26 cellular contexts compared by ENCODE assay signal in the genomic region with DNA sequence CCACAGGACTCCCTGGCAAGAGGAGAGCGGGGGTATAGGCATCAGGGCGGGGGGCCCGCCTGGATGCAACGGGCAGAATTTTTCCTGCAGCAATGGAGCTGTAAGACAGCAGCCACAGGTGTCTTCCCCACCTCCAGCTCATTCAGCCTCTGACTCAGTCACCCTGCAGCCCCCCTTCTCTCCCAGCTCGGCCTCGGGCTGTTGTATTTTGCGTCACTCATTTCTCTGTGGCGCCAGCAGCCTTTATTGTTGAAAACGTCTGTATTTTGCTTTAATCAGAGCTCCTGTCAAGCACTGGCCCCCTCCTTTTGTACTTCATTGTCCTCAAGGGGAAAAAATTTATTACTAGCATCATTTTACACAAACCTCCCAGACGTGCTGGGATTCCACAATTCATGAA.
DNase-seq lines count a peak whose midpoint lies in the region; ATAC-seq and TF ChIP-seq lines count a peak whose summit lies in the region.
"Had no signal": no experiment of that assay in that cellular context is flagged by ENCODE, and none has a peak within 500 bp of the region (broad histone marks: within the 10 kb centered on the region; RNA-seq: fewer than 3 reads in every experiment).

No MANE protein-coding gene starts in this region.

- WGBS in testis, 2 donors = 41 to 47% methylated on average over 10 of the region's 10 CpGs

- H3K27me3 ChIP-seq in testis = no peaks in the 10 kb centered on the region
- H3K27me3 ChIP-seq: SJSA1, upper lobe of left lung had no signal

- H3K4me1 Mint-ChIP-seq in natural killer cell = no peaks in the 10 kb centered on the region
- H3K4me1 Mint-ChIP-seq: B cell, IgD-negative memory B cell, T-helper 17 cell had no signal

- H3K27ac Mint-ChIP-seq in natural killer cell = no peak overlapping the region
- H3K27ac Mint-ChIP-seq: activated CD4-positive, alpha-beta memory T cell treated with anti-CD3 and anti-CD28 coated beads for 36 hours; B cell; IgD-negative memory B cell; stimulated activated naive CD8-positive, alpha-beta T cell treated with anti-CD3 and anti-CD28 coated beads, Interleukin-15, Interleukin-2, amounts not matched to agents 100 ng/mL and 50 ng/mL, for 24 hours; T-helper 17 cell had no signal

- H3K9me3 Mint-ChIP-seq in natural killer cell = no peaks in the 10 kb centered on the region
- H3K9me3 Mint-ChIP-seq: activated CD4-positive, alpha-beta memory T cell treated with anti-CD3 and anti-CD28 coated beads for 36 hours had no signal

- H3K36me3 ChIP-seq in testis (ENCODE audit: low read depth, missing control alignments) = no peaks in the 10 kb centered on the region
- H3K36me3 ChIP-seq: SJSA1, upper lobe of left lung had no signal

- H3K27ac ChIP-seq in testis = no peak overlapping the region
- H3K27ac ChIP-seq: parathyroid adenoma, SJSA1, upper lobe of left lung had no signal

- H3K4me1 ChIP-seq in testis = no peaks in the 10 kb centered on the region
- H3K4me1 ChIP-seq: parathyroid adenoma, SJSA1, upper lobe of left lung had no signal

- intact Hi-C loops in sciatic nerve (cut with DNase I) = no loop called here
- intact Hi-C loops in natural killer cell (cut with micrococcal nuclease) = no loop called here
- intact Hi-C loops in testis (cut with DNase I; ENCODE audit: low total_unique reads) = no loop called here

- TF ChIP-seq POLR2A in testis (IDR thresholded peaks at IDR 0.05) = no peak

- DNase-seq in NCI-H1436 (lab: John Stamatoyannopoulos, UW) = peak; percentile 27
- DNase-seq in NCI-H1436 treated with DMSO at 0.1 percent for 48 hours (lab: John Stamatoyannopoulos, UW) = no peak
- peak; percentile 39 for DNase-seq in iPS-NIHi7 (ENCODE audit: extremely low spot score)
- no peak for DNase-seq in CD1c-positive myeloid dendritic cell (ENCODE audit: extremely low spot score)
- no peak for DNase-seq in sciatic nerve (ENCODE audit: low spot score)
- DNase-seq in natural killer cell = no peak
- DNase-seq in testis = no peak
- DNase-seq: 8988T; activated CD4-positive, alpha-beta memory T cell treated with anti-CD3 and anti-CD28 coated beads for 36 hours; activated naive CD4-positive, alpha-beta T cell treated with Interleukin-2 at 50 U/mL for 16 hours; activated T-cell treated with anti-CD3 and anti-CD28 coated beads for 4 hours; EL; head of caudate nucleus; MM.1S; NCI-H187 treated with DMSO at 0.1 percent for 48 hours; NCI-H524 treated with DMSO at 0.1 percent for 48 hours; stimulated activated CD4-positive, alpha-beta T cell treated with anti-CD3 and anti-CD28 coated beads, Interleukin-1b, Interleukin-23, amount 100 ng/mL, for 48 hours; T-helper 17 cell; upper lobe of left lung had no signal

- H3K4me3 Mint-ChIP-seq in natural killer cell = no peak overlapping the region
- H3K4me3 Mint-ChIP-seq: activated CD4-positive, alpha-beta memory T cell treated with anti-CD3 and anti-CD28 coated beads for 36 hours; B cell; IgD-negative memory B cell; stimulated activated naive CD8-positive, alpha-beta T cell treated with anti-CD3 and anti-CD28 coated beads, Interleukin-15, Interleukin-2, amounts not matched to agents 100 ng/mL and 50 ng/mL, for 24 hours; T-helper 17 cell had no signal

- no peaks in the 10 kb centered on the region for H3K9me3 ChIP-seq in testis
- H3K9me3 ChIP-seq: SJSA1, upper lobe of left lung had no signal

- H3K4me3 ChIP-seq in testis = no peak overlapping the region
- H3K4me3 ChIP-seq: lung, SJSA1, upper lobe of left lung had no signal

- ATAC-seq in sciatic nerve (no peak), natural killer cell (no peak)
- ATAC-seq: T-helper 17 cell had no signal

- TF ChIP-seq CTCF in natural killer cell (IDR thresholded peaks at IDR 0.05) (no peak), testis (IDR thresholded peaks at IDR 0.05) (no peak)

- H3K27me3 Mint-ChIP-seq in natural killer cell (ENCODE audit: low read depth in 2 of 2) = peaks cover 3 to 12% of the 10 kb centered on the region in 2 donors
- H3K27me3 Mint-ChIP-seq: IgD-negative memory B cell had no signal

- no peaks in the 10 kb centered on the region for H3K36me3 Mint-ChIP-seq in natural killer cell
- H3K36me3 Mint-ChIP-seq: activated CD4-positive, alpha-beta memory T cell treated with anti-CD3 and anti-CD28 coated beads for 36 hours; IgD-negative memory B cell had no signal

TF ChIP-seq in PFSK-1, 5 proteins besides CTCF, POLR2A, EP300 and RAD21:
- 0 out of 2 replicates have a peak, but pooled peaks have one; percentile 8 for TF ChIP-seq TAF1 (IDR thresholded peaks at IDR 0.05; ENCODE audit: borderline replicate concordance, insufficient read depth, low read length)
- TF ChIP-seq, protein P1, sequence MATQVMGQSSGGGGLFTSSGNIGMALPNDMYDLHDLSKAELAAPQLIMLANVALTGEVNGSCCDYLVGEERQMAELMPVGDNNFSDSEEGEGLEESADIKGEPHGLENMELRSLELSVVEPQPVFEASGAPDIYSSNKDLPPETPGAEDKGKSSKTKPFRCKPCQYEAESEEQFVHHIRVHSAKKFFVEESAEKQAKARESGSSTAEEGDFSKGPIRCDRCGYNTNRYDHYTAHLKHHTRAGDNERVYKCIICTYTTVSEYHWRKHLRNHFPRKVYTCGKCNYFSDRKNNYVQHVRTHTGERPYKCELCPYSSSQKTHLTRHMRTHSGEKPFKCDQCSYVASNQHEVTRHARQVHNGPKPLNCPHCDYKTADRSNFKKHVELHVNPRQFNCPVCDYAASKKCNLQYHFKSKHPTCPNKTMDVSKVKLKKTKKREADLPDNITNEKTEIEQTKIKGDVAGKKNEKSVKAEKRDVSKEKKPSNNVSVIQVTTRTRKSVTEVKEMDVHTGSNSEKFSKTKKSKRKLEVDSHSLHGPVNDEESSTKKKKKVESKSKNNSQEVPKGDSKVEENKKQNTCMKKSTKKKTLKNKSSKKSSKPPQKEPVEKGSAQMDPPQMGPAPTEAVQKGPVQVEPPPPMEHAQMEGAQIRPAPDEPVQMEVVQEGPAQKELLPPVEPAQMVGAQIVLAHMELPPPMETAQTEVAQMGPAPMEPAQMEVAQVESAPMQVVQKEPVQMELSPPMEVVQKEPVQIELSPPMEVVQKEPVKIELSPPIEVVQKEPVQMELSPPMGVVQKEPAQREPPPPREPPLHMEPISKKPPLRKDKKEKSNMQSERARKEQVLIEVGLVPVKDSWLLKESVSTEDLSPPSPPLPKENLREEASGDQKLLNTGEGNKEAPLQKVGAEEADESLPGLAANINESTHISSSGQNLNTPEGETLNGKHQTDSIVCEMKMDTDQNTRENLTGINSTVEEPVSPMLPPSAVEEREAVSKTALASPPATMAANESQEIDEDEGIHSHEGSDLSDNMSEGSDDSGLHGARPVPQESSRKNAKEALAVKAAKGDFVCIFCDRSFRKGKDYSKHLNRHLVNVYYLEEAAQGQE (IDR thresholded peaks at IDR 0.05; ENCODE audit: insufficient read depth in 1 of 2, low read depth in 2 of 2, low read length in 2 of 2) = no peak
- no peak for TF ChIP-seq POLR2AphosphoS5 (IDR thresholded peaks at IDR 0.05; ENCODE audit: low read depth, low read length)
- TF ChIP-seq FOXP2 (optimal IDR thresholded peaks at IDR 0.05; ENCODE audit: borderline replicate concordance, extremely low read depth, extremely low read length, insufficient read depth) = no peak
- TF ChIP-seq SIN3A (IDR thresholded peaks at IDR 0.05; ENCODE audit: borderline replicate concordance, insufficient read depth, low read length) = peak; percentile 42; the same call in 1 of the 2 replicates

Comparison
In these comparisons a context has a peak if more than half of its experiments do, and no peak if none do; other contexts are left out.
1. DNase-seq: peak in NCI-H1436 (single experiment) and iPS-NIHi7 (single experiment); none in NCI-H1436 treated with DMSO at 0.1 percent for 48 hours (single experiment), CD1c-positive myeloid dendritic cell (single experiment), sciatic nerve (single experiment), natural killer cell (single experiment) and testis (single experiment).